ENCODE assay signal across 39 cellular contexts in genomic region chr20:19615629-19616028, GRCh38.
"Had no signal": no experiment of that assay in that cellular context is flagged by ENCODE, and none has a peak within 500 bp of the region (broad histone marks: within the 10 kb centered on the region; RNA-seq: fewer than 3 reads in every experiment).

No MANE protein-coding gene starts in this region.

- H3K27ac ChIP-seq: adrenal gland, ascending aorta, body of pancreas, brain microvascular endothelial cell, breast epithelium, cardiac muscle cell had no signal

- H3K27me3 ChIP-seq: adrenal gland, ascending aorta, body of pancreas, brain microvascular endothelial cell, breast epithelium, cardiac muscle cell had no signal

- ATAC-seq: activated naive CD4-positive, alpha-beta T cell treated with anti-CD3 and anti-CD28 coated beads, Interleukin-2, amount 50 U/mL, for 72 hours; activated naive CD8-positive, alpha-beta T cell treated with anti-CD3 and anti-CD28 coated beads, Interleukin-2, amount 50 U/mL, for 24 hours; activated T-cell treated with anti-CD3 and anti-CD28 coated beads, Interleukin-2, amount 50 U/mL, for 4 hours; activated T-cell treated with anti-CD3 and anti-CD28 coated beads, Interleukin-2, amount 50 U/mL, for 72 hours; activated T-helper 17 cell treated with anti-CD3 and anti-CD28 coated beads, Interleukin-2, amount 50 U/mL, for 72 hours; body of pancreas had no signal

- FAIRE-seq: astrocyte had no signal

- DNase-seq: activated effector memory CD4-positive, alpha-beta T cell treated with anti-CD3 and anti-CD28 coated beads, Interleukin-2, amount 50 U/mL, for 16 hours; activated effector memory CD4-positive, alpha-beta T cell treated with Interleukin-2 at 50 U/mL for 16 hours; activated gamma-delta T cell; activated gamma-delta T cell treated with Interleukin-2 at 50 U/mL for 16 hours; activated naive CD4-positive, alpha-beta T cell; activated naive CD4-positive, alpha-beta T cell treated with anti-CD3 and anti-CD28 coated beads for 36 hours; activated naive CD4-positive, alpha-beta T cell treated with anti-CD3 and anti-CD28 coated beads, Interleukin-2, amount 10 ng/mL, durations not matched to agents 7 days and 5 days; activated naive CD4-positive, alpha-beta T cell treated with anti-CD3 and anti-CD28 coated beads, Interleukin-2, amount 50 U/mL, for 16 hours; activated naive CD4-positive, alpha-beta T cell treated with Interleukin-2 at 50 U/mL for 16 hours; activated naive CD8-positive, alpha-beta T cell treated with anti-CD3 and anti-CD28 coated beads for 36 hours; activated naive CD8-positive, alpha-beta T cell treated with anti-CD3 and anti-CD28 coated beads, Interleukin-2, amount 10 ng/mL, durations not matched to agents 7 days and 5 days; activated naive CD8-positive, alpha-beta T cell treated with anti-CD3 and anti-CD28 coated beads, Interleukin-2, amount 50 U/mL, for 24 hours; activated T-cell treated with anti-CD3 and anti-CD28 coated beads, Interleukin-2, amount 50 U/mL, for 1 hour; activated T-cell treated with anti-CD3 and anti-CD28 coated beads, Interleukin-2, amount 50 U/mL, for 24 hours; activated T-cell treated with anti-CD3 and anti-CD28 coated beads, Interleukin-2, amount 50 U/mL, for 4 hours; activated T-cell treated with anti-CD3 and anti-CD28 coated beads, Interleukin-2, amount 50 U/mL, for 48 hours; activated T-cell treated with anti-CD3 and anti-CD28 coated beads, Interleukin-2, amount 50 U/mL, for 72 hours; adrenal gland; amniotic stem cell; amygdala; anterior cingulate cortex; aorta; body of pancreas; brain microvascular endothelial cell; caudate nucleus; central memory CD4-positive, alpha-beta T cell; cerebellar nuclear complex had no signal

- H3K9me3 ChIP-seq: adrenal gland, ascending aorta, body of pancreas, breast epithelium had no signal

- H3K4me1 ChIP-seq: adrenal gland, ascending aorta, breast epithelium had no signal

- H3K27ac Mint-ChIP-seq: activated naive CD4-positive, alpha-beta T cell treated with anti-CD3 and anti-CD28 coated beads for 36 hours; activated naive CD4-positive, alpha-beta T cell treated with anti-CD3 and anti-CD28 coated beads, Interleukin-2, amount 10 ng/mL, durations not matched to agents 7 days and 5 days; activated naive CD4-positive, alpha-beta T cell treated with anti-CD3 and anti-CD28 coated beads, Interleukin-2, amount 50 U/mL, for 24 hours; activated naive CD4-positive, alpha-beta T cell treated with anti-CD3 and anti-CD28 coated beads, Interleukin-2, amount 50 U/mL, for 72 hours; activated naive CD8-positive, alpha-beta T cell; activated naive CD8-positive, alpha-beta T cell treated with anti-CD3 and anti-CD28 coated beads for 36 hours; activated naive CD8-positive, alpha-beta T cell treated with anti-CD3 and anti-CD28 coated beads, Interleukin-2, amount 10 ng/mL, durations not matched to agents 7 days and 5 days; activated naive CD8-positive, alpha-beta T cell treated with anti-CD3 and anti-CD28 coated beads, Interleukin-2, amount 50 U/mL, for 24 hours; activated T-cell treated with anti-CD3 and anti-CD28 coated beads, Interleukin-2, amount 50 U/mL, for 24 hours; activated T-cell treated with anti-CD3 and anti-CD28 coated beads, Interleukin-2, amount 50 U/mL, for 72 hours; activated T-helper 1 cell treated with anti-CD3 and anti-CD28 coated beads, Interleukin-12 subunit alpha, Interleukin-12 subunit beta, Interleukin-2, Interleukin-4 antibody, amounts not matched to agents 30 ng/mL and 10 ng/mL and 1 ng/mL, durations not matched to agents 14 hours and 24 hours and 36 hours; activated T-helper 17 cell treated with anti-CD3 and anti-CD28 coated beads, Interleukin-2, amount 50 U/mL, for 72 hours; activated T-helper 2 cell treated with anti-CD3 and anti-CD28 coated beads, Interferon-gamma antibody, Interleukin-2, Interleukin-4, amounts not matched to agents 10 μg/mL and 5 μg/mL and 100 μg/mL, durations not matched to agents 14 hours and 24 hours and 36 hours; brain had no signal

- H3K4me1 Mint-ChIP-seq: activated naive CD4-positive, alpha-beta T cell treated with anti-CD3 and anti-CD28 coated beads, Interleukin-2, amount 10 ng/mL, durations not matched to agents 7 days and 5 days; activated naive CD4-positive, alpha-beta T cell treated with anti-CD3 and anti-CD28 coated beads, Interleukin-2, amount 50 U/mL, for 24 hours; activated naive CD8-positive, alpha-beta T cell treated with anti-CD3 and anti-CD28 coated beads for 36 hours; activated naive CD8-positive, alpha-beta T cell treated with anti-CD3 and anti-CD28 coated beads, Interleukin-2, amount 10 ng/mL, durations not matched to agents 7 days and 5 days; activated naive CD8-positive, alpha-beta T cell treated with anti-CD3 and anti-CD28 coated beads, Interleukin-2, amount 50 U/mL, for 24 hours; activated T-helper 17 cell treated with anti-CD3 and anti-CD28 coated beads, Interleukin-2, amount 50 U/mL, for 72 hours; central memory CD8-positive, alpha-beta T cell had no signal

- H3K9me3 Mint-ChIP-seq: activated naive CD4-positive, alpha-beta T cell treated with anti-CD3 and anti-CD28 coated beads for 36 hours; activated naive CD4-positive, alpha-beta T cell treated with anti-CD3 and anti-CD28 coated beads, Interleukin-2, amount 10 ng/mL, durations not matched to agents 7 days and 5 days; activated naive CD4-positive, alpha-beta T cell treated with anti-CD3 and anti-CD28 coated beads, Interleukin-2, amount 50 U/mL, for 24 hours; activated naive CD4-positive, alpha-beta T cell treated with anti-CD3 and anti-CD28 coated beads, Interleukin-2, amount 50 U/mL, for 72 hours; activated naive CD8-positive, alpha-beta T cell treated with anti-CD3 and anti-CD28 coated beads for 36 hours; activated naive CD8-positive, alpha-beta T cell treated with anti-CD3 and anti-CD28 coated beads, Interleukin-2, amount 10 ng/mL, durations not matched to agents 7 days and 5 days; activated naive CD8-positive, alpha-beta T cell treated with anti-CD3 and anti-CD28 coated beads, Interleukin-2, amount 50 U/mL, for 24 hours; activated T-cell treated with anti-CD3 and anti-CD28 coated beads, Interleukin-2, amount 50 U/mL, for 24 hours; activated T-cell treated with anti-CD3 and anti-CD28 coated beads, Interleukin-2, amount 50 U/mL, for 4 hours; activated T-cell treated with anti-CD3 and anti-CD28 coated beads, Interleukin-2, amount 50 U/mL, for 72 hours; activated T-helper 1 cell treated with anti-CD3 and anti-CD28 coated beads, Interleukin-12 subunit alpha, Interleukin-12 subunit beta, Interleukin-2, Interleukin-4 antibody, amounts not matched to agents 30 ng/mL and 10 ng/mL and 1 ng/mL, durations not matched to agents 14 hours and 24 hours and 36 hours; activated T-helper 17 cell treated with anti-CD3 and anti-CD28 coated beads, Interleukin-2, amount 50 U/mL, for 72 hours; activated T-helper 2 cell treated with anti-CD3 and anti-CD28 coated beads, Interferon-gamma antibody, Interleukin-2, Interleukin-4, amounts not matched to agents 10 μg/mL and 5 μg/mL and 100 μg/mL, durations not matched to agents 14 hours and 24 hours and 36 hours; central memory CD8-positive, alpha-beta T cell had no signal

- H3K4me3 ChIP-seq: adrenal gland, ascending aorta, body of pancreas, breast epithelium, cardiac muscle cell had no signal

- H3K4me3 Mint-ChIP-seq: activated naive CD4-positive, alpha-beta T cell treated with anti-CD3 and anti-CD28 coated beads for 36 hours; activated naive CD4-positive, alpha-beta T cell treated with anti-CD3 and anti-CD28 coated beads, Interleukin-2, amount 10 ng/mL, durations not matched to agents 7 days and 5 days; activated naive CD4-positive, alpha-beta T cell treated with anti-CD3 and anti-CD28 coated beads, Interleukin-2, amount 50 U/mL, for 24 hours; activated naive CD8-positive, alpha-beta T cell; activated naive CD8-positive, alpha-beta T cell treated with anti-CD3 and anti-CD28 coated beads for 36 hours; activated naive CD8-positive, alpha-beta T cell treated with anti-CD3 and anti-CD28 coated beads, Interleukin-2, amount 10 ng/mL, durations not matched to agents 7 days and 5 days; activated naive CD8-positive, alpha-beta T cell treated with anti-CD3 and anti-CD28 coated beads, Interleukin-2, amount 50 U/mL, for 24 hours; activated T-cell treated with anti-CD3 and anti-CD28 coated beads, Interleukin-2, amount 50 U/mL, for 24 hours; activated T-cell treated with anti-CD3 and anti-CD28 coated beads, Interleukin-2, amount 50 U/mL, for 4 hours; activated T-cell treated with anti-CD3 and anti-CD28 coated beads, Interleukin-2, amount 50 U/mL, for 72 hours; activated T-helper 1 cell treated with anti-CD3 and anti-CD28 coated beads, Interleukin-12 subunit alpha, Interleukin-12 subunit beta, Interleukin-2, Interleukin-4 antibody, amounts not matched to agents 30 ng/mL and 10 ng/mL and 1 ng/mL, durations not matched to agents 14 hours and 24 hours and 36 hours; activated T-helper 17 cell treated with anti-CD3 and anti-CD28 coated beads, Interleukin-2, amount 50 U/mL, for 72 hours; brain; central memory CD8-positive, alpha-beta T cell had no signal

- H3K36me3 ChIP-seq: adrenal gland, ascending aorta, brain microvascular endothelial cell, breast epithelium, cardiac muscle cell had no signal

- H3K36me3 Mint-ChIP-seq: activated naive CD4-positive, alpha-beta T cell treated with anti-CD3 and anti-CD28 coated beads, Interleukin-2, amount 10 ng/mL, durations not matched to agents 7 days and 5 days; activated naive CD4-positive, alpha-beta T cell treated with anti-CD3 and anti-CD28 coated beads, Interleukin-2, amount 50 U/mL, for 24 hours; activated naive CD4-positive, alpha-beta T cell treated with anti-CD3 and anti-CD28 coated beads, Interleukin-2, amount 50 U/mL, for 72 hours; activated naive CD8-positive, alpha-beta T cell; activated naive CD8-positive, alpha-beta T cell treated with anti-CD3 and anti-CD28 coated beads for 36 hours; activated naive CD8-positive, alpha-beta T cell treated with anti-CD3 and anti-CD28 coated beads, Interleukin-2, amount 10 ng/mL, durations not matched to agents 7 days and 5 days; brain had no signal
